ENCODE assay signal across 26 cellular contexts in genomic region chr12:101764393-101764792, GRCh38. TPM values are rescaled to one million over a fixed set of nuclear protein-coding genes. Genes with fewer than 3 reads are reported as not detected.
DNase-seq lines count a peak whose midpoint lies in the region; ATAC-seq, FAIRE-seq and TF ChIP-seq lines count a peak whose summit lies in the region.
"Had no signal": no experiment of that assay in that cellular context is flagged by ENCODE, and none has a peak within 500 bp of the region (broad histone marks: within the 10 kb centered on the region; RNA-seq: fewer than 3 reads in every experiment).

No MANE protein-coding gene starts in this region.

- no peaks in the 10 kb centered on the region for H3F3A ChIP-seq in PC-3 (ENCODE audit: low read length, unreplicated experiment)

- H3K9me3 ChIP-seq in HepG2 (ENCODE audit: low read length) (no peaks in the 10 kb centered on the region), right lobe of liver (no peaks in the 10 kb centered on the region), PC-3 (ENCODE audit: low read length) (no peaks in the 10 kb centered on the region)
- H3K9me3 ChIP-seq: BE2C, lower lobe of right lung, stomach, thyroid gland had no signal

- no peak for ATAC-seq in HepG2
- ATAC-seq in right lobe of liver, result no peak
- ATAC-seq in PC-3, result peak; percentile 21; the same call in 1 of the 2 replicates
- no peak for ATAC-seq in stimulated activated memory B cell treated with anti-CD40 and anti-IgM and Interleukin-4, amounts not matched to agents 10 μg/mL and 1 μg/mL and 100 μg/mL, for 72 hours
- ATAC-seq: activated CD8-positive, alpha-beta memory T cell treated with anti-CD3 and anti-CD28 coated beads, Interleukin-2, amount 10 ng/mL, durations not matched to agents 7 days and 5 days; activated T-cell treated with anti-CD3 and anti-CD28 coated beads, Interleukin-2, amount 50 U/mL, for 4 hours had no signal

- H3K27ac ChIP-seq in HepG2 (ENCODE audit: extremely low read length, insufficient read depth, low read length) (no peak overlapping the region), right lobe of liver (no peak overlapping the region), PC-3 (ENCODE audit: low read length) (no peak overlapping the region)
- H3K27ac ChIP-seq: lower lobe of right lung, neural progenitor cell, parathyroid adenoma, RWPE1, stomach had no signal

- in situ Hi-C loops in HepG2 (cut with HindIII; ENCODE audit: extremely low pct_ligation_motif_present, low pct_unique_long_range_greater_than_20kb), result loop anchor here (25.0 kb wide), 1 partner anchor 352 kb away; the partner anchor contains the start of gene ARL1

- no peak overlapping the region for H3K4me2 ChIP-seq in HepG2 (ENCODE audit: low read depth, low read length)
- H3K4me2 ChIP-seq in PC-3 (ENCODE audit: low read length), result no peak overlapping the region
- H3K4me2 ChIP-seq: neural progenitor cell, smooth muscle cell had no signal

- BruUV-seq in HepG2 (replicated peaks; lab: Mats Ljungman, UMichigan) (TSS peak; percentile 51), PC-3 (replicated peaks; lab: Mats Ljungman, UMichigan) (TSS peak; percentile 27)

- H3K4me3 Mint-ChIP-seq in stimulated activated memory B cell treated with anti-CD40 and anti-IgM and Interleukin-4, amounts not matched to agents 10 μg/mL and 1 μg/mL and 100 μg/mL, for 72 hours, result no peak overlapping the region
- H3K4me3 Mint-ChIP-seq: activated CD8-positive, alpha-beta memory T cell treated with anti-CD3 and anti-CD28 coated beads, Interleukin-2, amount 10 ng/mL, durations not matched to agents 7 days and 5 days; activated T-cell treated with anti-CD3 and anti-CD28 coated beads, Interleukin-2, amount 50 U/mL, for 4 hours; neural progenitor cell had no signal

- H3K27me3 ChIP-seq in HepG2 (ENCODE audit: control insufficient read depth in 1 of 2, insufficient read depth in 2 of 2, low read length in 2 of 2), result no peaks in the 10 kb centered on the region
- H3K27me3 ChIP-seq in right lobe of liver, result no peaks in the 10 kb centered on the region
- H3K27me3 ChIP-seq in PC-3 (ENCODE audit: low read length), result no peaks in the 10 kb centered on the region
- H3K27me3 ChIP-seq: BE2C, neural progenitor cell, stomach, thyroid gland had no signal

- H3K79me2 ChIP-seq in HepG2 (ENCODE audit: insufficient read depth, low read length) (no peaks in the 10 kb centered on the region), PC-3 (ENCODE audit: low read length) (no peaks in the 10 kb centered on the region)
- H3K79me2 ChIP-seq: parathyroid adenoma had no signal

- no peaks in the 10 kb centered on the region for H3K27me3 Mint-ChIP-seq in stimulated activated memory B cell treated with anti-CD40 and anti-IgM and Interleukin-4, amounts not matched to agents 10 μg/mL and 1 μg/mL and 100 μg/mL, for 72 hours
- H3K27me3 Mint-ChIP-seq: activated CD8-positive, alpha-beta memory T cell treated with anti-CD3 and anti-CD28 coated beads, Interleukin-2, amount 10 ng/mL, durations not matched to agents 7 days and 5 days had no signal

- FAIRE-seq in HepG2 (lab: Jason Lieb, UNC), result no peak
- FAIRE-seq: GM12892, TTC549 had no signal

- H3K9me2 ChIP-seq in PC-3 (replicated peaks; ENCODE audit: low read length), result no peaks in the 10 kb centered on the region

- 92% methylated on average over 1 of the region's 1 CpG for WGBS in HepG2 (ENCODE audit: low lambda C conversion rate)
- WGBS in right lobe of liver (ENCODE audit: insufficient coverage, low coverage, low lambda C conversion rate, missing lambda C conversion rate), result 60% methylated on average over 1 of the region's 1 CpG

- TF ChIP-seq RAD21 in HepG2 (CRISPR knock-in tag; IDR thresholded peaks at IDR 0.05), result no peak

- CTCF ChIA-PET in HepG2 (lab: Yijun Ruan, JAX; ENCODE audit: low intra/inter-chr PET ratio, low total read pairs), result no interaction called here
- CTCF ChIA-PET in PC-3 (lab: Charles Lee), result interaction anchor here (0.6 kb wide), 2 partner anchors 29 to 350 kb away, joined by 3 read pairs; no protein-coding TSS in a partner anchor

- POLR2A ChIA-PET in HepG2 (lab: Yijun Ruan, JAX) (no interaction called here), PC-3 (lab: Charles Lee; ENCODE audit: unreplicated experiment) (no interaction called here)

- H2AFZ ChIP-seq in HepG2 (ENCODE audit: low read length) (no peak overlapping the region), PC-3 (ENCODE audit: low read length) (no peak overlapping the region)
- H2AFZ ChIP-seq: neural progenitor cell, parathyroid adenoma had no signal

- DNase-seq in HepG2 (ENCODE audit: low spot score) (no peak), right lobe of liver (no peak), PC-3 (peak; percentile 40), epithelial cell of esophagus (ENCODE audit: low read depth) (peak; percentile 66), NCI-H446 treated with DMSO at 0.1 percent for 48 hours (lab: John Stamatoyannopoulos, UW) (no peak), GM10266 (ENCODE audit: extremely low spot score) (no peak), NCI-H1105 treated with DMSO at 0.1 percent for 48 hours (lab: John Stamatoyannopoulos, UW) (no peak)
- DNase-seq: activated CD4-positive, alpha-beta T cell treated with anti-CD3 and anti-CD28 coated beads, Interleukin-2, amount 50 U/mL, for 4 hours; activated CD8-positive, alpha-beta memory T cell treated with anti-CD3 and anti-CD28 coated beads, Interleukin-2, amount 10 ng/mL, durations not matched to agents 7 days and 5 days; activated T-cell treated with anti-CD3 and anti-CD28 coated beads, Interleukin-2, amount 50 U/mL, for 4 hours; BE2C; dermis blood vessel endothelial cell; hippocampal formation; lower lobe of right lung; NCI-H146; NCI-H226; stomach; T-helper 1 cell; thyroid gland had no signal

- peak overlapping the region; percentile 46 for H3K27ac Mint-ChIP-seq in stimulated activated memory B cell treated with anti-CD40 and anti-IgM and Interleukin-4, amounts not matched to agents 10 μg/mL and 1 μg/mL and 100 μg/mL, for 72 hours
- H3K27ac Mint-ChIP-seq: activated CD8-positive, alpha-beta memory T cell treated with anti-CD3 and anti-CD28 coated beads, Interleukin-2, amount 10 ng/mL, durations not matched to agents 7 days and 5 days; neural progenitor cell had no signal

- no peak overlapping the region for H3K9ac ChIP-seq in HepG2 (ENCODE audit: insufficient read depth, low read depth, low read length)
- H3K9ac ChIP-seq in PC-3 (ENCODE audit: low read length), result no peak overlapping the region
- H3K9ac ChIP-seq: neural progenitor cell, parathyroid adenoma had no signal

- no peak for TF ChIP-seq POLR2A in HepG2 (IDR thresholded peaks at IDR 0.05; ENCODE audit: insufficient read depth in 1 of 2, low read depth in 2 of 2, low read length in 2 of 2)
- no peak for TF ChIP-seq POLR2A in right lobe of liver (IDR thresholded peaks at IDR 0.05)

- peaks cover 24% of the 10 kb centered on the region for H3K36me3 Mint-ChIP-seq in stimulated activated memory B cell treated with anti-CD40 and anti-IgM and Interleukin-4, amounts not matched to agents 10 μg/mL and 1 μg/mL and 100 μg/mL, for 72 hours
- H3K36me3 Mint-ChIP-seq: neural progenitor cell had no signal

- no peaks in the 10 kb centered on the region for H3K9me3 Mint-ChIP-seq in stimulated activated memory B cell treated with anti-CD40 and anti-IgM and Interleukin-4, amounts not matched to agents 10 μg/mL and 1 μg/mL and 100 μg/mL, for 72 hours
- H3K9me3 Mint-ChIP-seq: activated T-cell treated with anti-CD3 and anti-CD28 coated beads, Interleukin-2, amount 50 U/mL, for 4 hours; neural progenitor cell had no signal

- H4K20me1 ChIP-seq in HepG2 (ENCODE audit: insufficient read depth, low read length), result no peaks in the 10 kb centered on the region
- H4K20me1 ChIP-seq in PC-3 (ENCODE audit: low read length), result no peaks in the 10 kb centered on the region

- H3K4me1 ChIP-seq in HepG2 (ENCODE audit: insufficient read depth, low read length) (peaks cover 21% of the 10 kb centered on the region), right lobe of liver (no peaks in the 10 kb centered on the region), PC-3 (ENCODE audit: insufficient read depth, low read length) (peaks cover 9% of the 10 kb centered on the region; the same call in 1 of the 2 replicates)
- H3K4me1 ChIP-seq: BE2C, neural progenitor cell, parathyroid adenoma had no signal

- H3K4me1 Mint-ChIP-seq in stimulated activated memory B cell treated with anti-CD40 and anti-IgM and Interleukin-4, amounts not matched to agents 10 μg/mL and 1 μg/mL and 100 μg/mL, for 72 hours, result peaks cover 14% of the 10 kb centered on the region
- H3K4me1 Mint-ChIP-seq: activated CD8-positive, alpha-beta memory T cell treated with anti-CD3 and anti-CD28 coated beads, Interleukin-2, amount 10 ng/mL, durations not matched to agents 7 days and 5 days; neural progenitor cell had no signal

- H3K36me3 ChIP-seq in HepG2 (replicated peaks in 1 of 2; ENCODE audit: control insufficient read depth in 1 of 2, insufficient read depth in 2 of 2, low read length in 2 of 2) (peaks cover 2 to 7% of the 10 kb centered on the region in 2 experiments; a peak in 1 of 5 replicates), right lobe of liver (no peaks in the 10 kb centered on the region), PC-3 (ENCODE audit: low read depth, low read length) (no peaks in the 10 kb centered on the region; the same call in 1 of the 2 replicates)
- H3K36me3 ChIP-seq: BE2C, neural progenitor cell had no signal

- no peak for TF ChIP-seq CTCF in HepG2 (CRISPR knock-in tag; IDR thresholded peaks at IDR 0.05)
- TF ChIP-seq CTCF in right lobe of liver (IDR thresholded peaks at IDR 0.05), result no peak
- no peak for TF ChIP-seq CTCF in PC-3 (conservative IDR thresholded peaks at IDR 0.05; ENCODE audit: low read depth, low read length)
- no peak for TF ChIP-seq CTCF in epithelial cell of esophagus (IDR thresholded peaks at IDR 0.05; ENCODE audit: insufficient read depth, low read depth, low read length, missing control alignments)
- TF ChIP-seq CTCF in GM10266 (IDR thresholded peaks at IDR 0.05; ENCODE audit: control insufficient read depth, insufficient read depth, low read depth, missing control alignments), result no peak

- H3K4me3 ChIP-seq in HepG2 (replicated peaks in 1 of 3; ENCODE audit: insufficient read depth in 1 of 3, low read depth in 2 of 3, low read length in 3 of 3), result no peak overlapping the region
- no peak overlapping the region for H3K4me3 ChIP-seq in right lobe of liver
- no peak overlapping the region for H3K4me3 ChIP-seq in PC-3 (ENCODE audit: low read length)
- H3K4me3 ChIP-seq in epithelial cell of esophagus (ENCODE audit: low read length), result no peak overlapping the region
- H3K4me3 ChIP-seq: lower lobe of right lung, neural progenitor cell, smooth muscle cell, stomach, thyroid gland had no signal

- no peak for TF ChIP-seq EP300 in HepG2 (IDR thresholded peaks at IDR 0.05; ENCODE audit: low read depth in 2 of 2, low read length in 2 of 2)
- TF ChIP-seq EP300 in HepG2 (CRISPR knock-in tag; IDR thresholded peaks at IDR 0.05; ENCODE audit: borderline replicate concordance), result no peak

- intact Hi-C loops in HepG2 (cut with micrococcal nuclease; ENCODE audit: unreplicated experiment), result no loop called here
- intact Hi-C loops in right lobe of liver (cut with DNase I), result no loop called here
- intact Hi-C loops in PC-3 (cut with micrococcal nuclease), result no loop called here

RNA-seq across cellular contexts. Expression of gene SYCP3, which starts 25.1 kb away (rescaled TPM):
- not detected in 2 replicates for total RNA-seq in HepG2 (2016; rRNA removed; fragmentation: Illumina TruSeq; extraction: Trizol)
- total RNA-seq in HepG2 (2016; cell fraction: cytosol; rRNA removed; fragmentation: Illumina TruSeq; extraction: Trizol; ENCODE audit: low read depth), result not detected in 2 replicates
- total RNA-seq in HepG2 (2016; cell fraction: insoluble cytoplasmic fraction; rRNA removed; fragmentation: Illumina TruSeq; extraction: Trizol), result not detected in 2 replicates
- not detected in 2 replicates for total RNA-seq in HepG2 (2016; cell fraction: membrane; rRNA removed; fragmentation: Illumina TruSeq; extraction: Trizol)
- total RNA-seq in HepG2 (2016; cell fraction: nucleus; rRNA removed; fragmentation: Illumina TruSeq; extraction: Trizol), result not detected in 2 replicates
- polyA plus RNA-seq in HepG2 (2011; rRNA removed), result not detected in 2 replicates
- not detected in 2 replicates for polyA plus RNA-seq in HepG2 (2011; cell fraction: cytosol; rRNA removed)
- polyA plus RNA-seq in HepG2 (2011; cell fraction: nucleus; rRNA removed), result not detected in 2 replicates
- 0.97 and 1.0 TPM in 2 replicates for polyA plus RNA-seq in HepG2 (2012)
- polyA plus RNA-seq in HepG2 (2016; cell fraction: cytosol; fragmentation: Illumina TruSeq; extraction: Trizol; ENCODE audit: low read depth), result not detected in 2 replicates
- not detected in 2 replicates for polyA plus RNA-seq in HepG2 (2016; cell fraction: insoluble cytoplasmic fraction; fragmentation: Illumina TruSeq; extraction: Trizol; ENCODE audit: low read depth)
- polyA plus RNA-seq in HepG2 (2016; cell fraction: membrane; fragmentation: Illumina TruSeq; extraction: Trizol; ENCODE audit: low read depth), result not detected in 2 replicates
- not detected in 2 replicates for polyA plus RNA-seq in HepG2 (2016; cell fraction: nucleus; fragmentation: Illumina TruSeq; extraction: Trizol; ENCODE audit: insufficient read depth, low read depth)
- polyA minus RNA-seq in HepG2 (2011; rRNA and poly(A)+ RNA removed; ENCODE audit: low replicate concordance), result 0.12 TPM in 1 of 2 replicates, not detected in the other
- polyA minus RNA-seq in HepG2 (2011; cell fraction: cytosol; rRNA and poly(A)+ RNA removed), result not detected in 2 replicates
- 0.50 and 0.90 TPM in 2 replicates for polyA minus RNA-seq in HepG2 (2011; cell fraction: nucleus; rRNA and poly(A)+ RNA removed)
- total RNA-seq in right lobe of liver, result not detected
- not detected in 2 replicates for total RNA-seq in PC-3 (2014; rRNA removed)
- total RNA-seq: dermis blood vessel endothelial cell had no signal

Comparison
In these comparisons a context has a peak if more than half of its experiments do, and no peak if none do; other contexts are left out.
1. DNase-seq: peak in PC-3 (single experiment) and epithelial cell of esophagus (single experiment); none in HepG2 (single experiment), right lobe of liver (0 of 3), NCI-H446 treated with DMSO at 0.1 percent for 48 hours (single experiment), GM10266 (single experiment) and NCI-H1105 treated with DMSO at 0.1 percent for 48 hours (single experiment).